ENCODE assay signal across 12 cellular contexts in the genomic region with DNA sequence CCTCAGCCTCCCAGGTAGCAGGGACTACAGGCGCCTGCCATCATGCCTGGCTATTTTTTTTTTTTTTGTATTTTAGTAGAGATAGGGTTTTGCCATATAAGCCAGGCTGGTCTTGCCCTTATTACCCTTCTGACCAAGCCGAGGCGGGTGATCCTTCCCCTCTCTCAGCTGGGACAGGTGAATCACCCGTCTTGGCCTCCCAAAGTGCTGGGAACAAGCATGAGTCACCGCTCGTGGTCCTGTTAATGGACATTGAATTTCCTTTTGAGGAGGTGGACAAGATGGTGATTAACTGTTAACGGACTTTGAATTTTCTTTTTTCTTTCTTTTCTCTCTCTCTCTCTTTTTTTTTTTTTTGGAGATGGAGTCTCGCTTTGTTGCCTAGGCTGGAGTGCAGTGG. TPM values are rescaled to one million over a fixed set of nuclear protein-coding genes. Genes with fewer than 3 reads are reported as not detected.
DNase-seq lines count a peak whose midpoint lies in the region; ATAC-seq and TF ChIP-seq lines count a peak whose summit lies in the region.
"Had no signal": no experiment of that assay in that cellular context is flagged by ENCODE, and none has a peak within 500 bp of the region (broad histone marks: within the 10 kb centered on the region; RNA-seq: fewer than 3 reads in every experiment).

No MANE protein-coding gene starts in this region.

- ATAC-seq in SK-N-SH treated with all-trans-retinoic acid at 6 μM for 48 hours (peak; percentile 31; the same call in 1 of the 3 replicates), HG03139 (IDR thresholded peaks at IDR 0.05; ENCODE audit: unreplicated experiment) (no peak), T-cell (replicated peaks in 1 of 4) (no peak), HG02970 (IDR thresholded peaks at IDR 0.05; ENCODE audit: low FRiP score, unreplicated experiment) (no peak)

- no peaks in the 10 kb centered on the region for H3K9me3 Mint-ChIP-seq in T-cell

- H3K36me3 Mint-ChIP-seq in T-cell, result no peaks in the 10 kb centered on the region
- H3K36me3 Mint-ChIP-seq: CD4-positive, CD25-positive, alpha-beta regulatory T cell had no signal

- H3K27me3 Mint-ChIP-seq in T-cell, result peaks cover 1 to 3% of the 10 kb centered on the region in 2 donors

- CTCF ChIA-PET in T-cell (lab: Charles Lee), result no interaction called here

- H3K27ac Mint-ChIP-seq in T-cell, result no peak overlapping the region
- H3K27ac Mint-ChIP-seq: CD4-positive, CD25-positive, alpha-beta regulatory T cell had no signal

- DNase-seq in CD1c-positive myeloid dendritic cell (ENCODE audit: extremely low spot score), result peak; percentile 40
- peak; percentile 68 for DNase-seq in HS-5 (ENCODE audit: low read depth)
- peak; percentile 61 for DNase-seq in iris pigment epithelial cell (ENCODE audit: low read depth)
- no peak for DNase-seq in D341Med (ENCODE audit: low spot score)
- DNase-seq in T-cell, result no peak
- DNase-seq: CD4-positive, CD25-positive, alpha-beta regulatory T cell; effector memory CD4-positive, alpha-beta T cell; occipital lobe had no signal

- POLR2A ChIA-PET in T-cell (lab: Charles Lee), result no interaction called here

- no peak overlapping the region for H3K4me3 Mint-ChIP-seq in T-cell

- peaks cover 0 to 4% (median 2%) of the 10 kb centered on the region in 3 donors for H3K4me1 Mint-ChIP-seq in T-cell

TF ChIP-seq in SK-N-SH treated with all-trans-retinoic acid at 6 μM for 48 hours, 23 proteins besides CTCF, POLR2A, EP300 and RAD21:
- no peak for TF ChIP-seq TOX (CRISPR knock-in tag; IDR thresholded peaks at IDR 0.05; ENCODE audit: borderline replicate concordance)
- TF ChIP-seq, protein P1, sequence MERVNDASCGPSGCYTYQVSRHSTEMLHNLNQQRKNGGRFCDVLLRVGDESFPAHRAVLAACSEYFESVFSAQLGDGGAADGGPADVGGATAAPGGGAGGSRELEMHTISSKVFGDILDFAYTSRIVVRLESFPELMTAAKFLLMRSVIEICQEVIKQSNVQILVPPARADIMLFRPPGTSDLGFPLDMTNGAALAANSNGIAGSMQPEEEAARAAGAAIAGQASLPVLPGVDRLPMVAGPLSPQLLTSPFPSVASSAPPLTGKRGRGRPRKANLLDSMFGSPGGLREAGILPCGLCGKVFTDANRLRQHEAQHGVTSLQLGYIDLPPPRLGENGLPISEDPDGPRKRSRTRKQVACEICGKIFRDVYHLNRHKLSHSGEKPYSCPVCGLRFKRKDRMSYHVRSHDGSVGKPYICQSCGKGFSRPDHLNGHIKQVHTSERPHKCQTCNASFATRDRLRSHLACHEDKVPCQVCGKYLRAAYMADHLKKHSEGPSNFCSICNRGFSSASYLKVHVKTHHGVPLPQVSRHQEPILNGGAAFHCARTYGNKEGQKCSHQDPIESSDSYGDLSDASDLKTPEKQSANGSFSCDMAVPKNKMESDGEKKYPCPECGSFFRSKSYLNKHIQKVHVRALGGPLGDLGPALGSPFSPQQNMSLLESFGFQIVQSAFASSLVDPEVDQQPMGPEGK (CRISPR knock-in tag; IDR thresholded peaks at IDR 0.05; ENCODE audit: borderline replicate concordance), result no peak
- TF ChIP-seq, protein P2, sequence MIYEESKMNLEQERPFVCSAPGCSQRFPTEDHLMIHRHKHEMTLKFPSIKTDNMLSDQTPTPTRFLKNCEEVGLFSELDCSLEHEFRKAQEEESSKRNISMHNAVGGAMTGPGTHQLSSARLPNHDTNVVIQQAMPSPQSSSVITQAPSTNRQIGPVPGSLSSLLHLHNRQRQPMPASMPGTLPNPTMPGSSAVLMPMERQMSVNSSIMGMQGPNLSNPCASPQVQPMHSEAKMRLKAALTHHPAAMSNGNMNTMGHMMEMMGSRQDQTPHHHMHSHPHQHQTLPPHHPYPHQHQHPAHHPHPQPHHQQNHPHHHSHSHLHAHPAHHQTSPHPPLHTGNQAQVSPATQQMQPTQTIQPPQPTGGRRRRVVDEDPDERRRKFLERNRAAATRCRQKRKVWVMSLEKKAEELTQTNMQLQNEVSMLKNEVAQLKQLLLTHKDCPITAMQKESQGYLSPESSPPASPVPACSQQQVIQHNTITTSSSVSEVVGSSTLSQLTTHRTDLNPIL (CRISPR knock-in tag; IDR thresholded peaks at IDR 0.05; ENCODE audit: low read depth), result no peak
- no peak for TF ChIP-seq PPARA (CRISPR knock-in tag; IDR thresholded peaks at IDR 0.05; ENCODE audit: borderline replicate concordance)
- no peak for TF ChIP-seq CSDC2 (CRISPR knock-in tag; IDR thresholded peaks at IDR 0.05)
- TF ChIP-seq TCF4 (CRISPR knock-in tag; IDR thresholded peaks at IDR 0.05; ENCODE audit: borderline replicate concordance), result no peak
- no peak for TF ChIP-seq ZFP3 (CRISPR knock-in tag; IDR thresholded peaks at IDR 0.05)
- no peak for TF ChIP-seq ESRRG (CRISPR knock-in tag; IDR thresholded peaks at IDR 0.05)
- no peak for TF ChIP-seq OSR1 (CRISPR knock-in tag; IDR thresholded peaks at IDR 0.05)
- no peak for TF ChIP-seq ISL1 (CRISPR knock-in tag; IDR thresholded peaks at IDR 0.05)
- no peak for TF ChIP-seq BACH2 (CRISPR knock-in tag; IDR thresholded peaks at IDR 0.05; ENCODE audit: borderline replicate concordance)
- no peak for TF ChIP-seq SNAI2 (CRISPR knock-in tag; IDR thresholded peaks at IDR 0.05)
- no peak for TF ChIP-seq ZNF565 (CRISPR knock-in tag; conservative IDR thresholded peaks at IDR 0.05; ENCODE audit: low read depth)
- TF ChIP-seq ARNTL (CRISPR knock-in tag; IDR thresholded peaks at IDR 0.05; ENCODE audit: borderline replicate concordance, low read depth), result no peak
- TF ChIP-seq, protein P3, sequence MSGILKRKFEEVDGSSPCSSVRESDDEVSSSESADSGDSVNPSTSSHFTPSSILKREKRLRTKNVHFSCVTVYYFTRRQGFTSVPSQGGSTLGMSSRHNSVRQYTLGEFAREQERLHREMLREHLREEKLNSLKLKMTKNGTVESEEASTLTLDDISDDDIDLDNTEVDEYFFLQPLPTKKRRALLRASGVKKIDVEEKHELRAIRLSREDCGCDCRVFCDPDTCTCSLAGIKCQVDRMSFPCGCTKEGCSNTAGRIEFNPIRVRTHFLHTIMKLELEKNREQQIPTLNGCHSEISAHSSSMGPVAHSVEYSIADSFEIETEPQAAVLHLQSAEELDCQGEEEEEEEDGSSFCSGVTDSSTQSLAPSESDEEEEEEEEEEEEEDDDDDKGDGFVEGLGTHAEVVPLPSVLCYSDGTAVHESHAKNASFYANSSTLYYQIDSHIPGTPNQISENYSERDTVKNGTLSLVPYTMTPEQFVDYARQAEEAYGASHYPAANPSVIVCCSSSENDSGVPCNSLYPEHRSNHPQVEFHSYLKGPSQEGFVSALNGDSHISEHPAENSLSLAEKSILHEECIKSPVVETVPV (CRISPR knock-in tag; IDR thresholded peaks at IDR 0.05), result no peak
- no peak for TF ChIP-seq RARB (CRISPR knock-in tag; IDR thresholded peaks at IDR 0.05)
- TF ChIP-seq, protein P4, sequence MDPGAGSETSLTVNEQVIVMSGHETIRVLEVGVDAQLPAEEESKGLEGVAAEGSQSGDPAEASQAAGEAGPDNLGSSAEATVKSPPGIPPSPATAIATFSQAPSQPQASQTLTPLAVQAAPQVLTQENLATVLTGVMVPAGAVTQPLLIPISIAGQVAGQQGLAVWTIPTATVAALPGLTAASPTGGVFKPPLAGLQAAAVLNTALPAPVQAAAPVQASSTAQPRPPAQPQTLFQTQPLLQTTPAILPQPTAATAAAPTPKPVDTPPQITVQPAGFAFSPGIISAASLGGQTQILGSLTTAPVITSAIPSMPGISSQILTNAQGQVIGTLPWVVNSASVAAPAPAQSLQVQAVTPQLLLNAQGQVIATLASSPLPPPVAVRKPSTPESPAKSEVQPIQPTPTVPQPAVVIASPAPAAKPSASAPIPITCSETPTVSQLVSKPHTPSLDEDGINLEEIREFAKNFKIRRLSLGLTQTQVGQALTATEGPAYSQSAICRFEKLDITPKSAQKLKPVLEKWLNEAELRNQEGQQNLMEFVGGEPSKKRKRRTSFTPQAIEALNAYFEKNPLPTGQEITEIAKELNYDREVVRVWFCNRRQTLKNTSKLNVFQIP (CRISPR knock-in tag; IDR thresholded peaks at IDR 0.05; ENCODE audit: borderline replicate concordance, low read depth), result no peak
- TF ChIP-seq ZC3H10 (CRISPR knock-in tag; IDR thresholded peaks at IDR 0.05), result no peak

RNA-seq across cellular contexts. Expression of a gene that starts 10.6 kb away (rescaled TPM):
- total RNA-seq in T-cell, result 1 to 10 TPM; 1.9 to 4.3 (median 2.0) TPM
- total RNA-seq: lung microvascular endothelial cell, occipital lobe had no signal

RNA-seq across cellular contexts. Expression of a gene that starts 49.5 kb away (rescaled TPM):
- total RNA-seq in T-cell, result 1 to 10 TPM; 1.3 to 6.0 (median 1.6) TPM

Comparison
In these comparisons a context has a peak if more than half of its experiments do, and no peak if none do; other contexts are left out.
1. DNase-seq: peak in CD1c-positive myeloid dendritic cell (single experiment), HS-5 (single experiment) and iris pigment epithelial cell (single experiment); none in D341Med (single experiment) and T-cell (0 of 34).